1 cellular context compared by ENCODE assay signal in the genomic region with DNA sequence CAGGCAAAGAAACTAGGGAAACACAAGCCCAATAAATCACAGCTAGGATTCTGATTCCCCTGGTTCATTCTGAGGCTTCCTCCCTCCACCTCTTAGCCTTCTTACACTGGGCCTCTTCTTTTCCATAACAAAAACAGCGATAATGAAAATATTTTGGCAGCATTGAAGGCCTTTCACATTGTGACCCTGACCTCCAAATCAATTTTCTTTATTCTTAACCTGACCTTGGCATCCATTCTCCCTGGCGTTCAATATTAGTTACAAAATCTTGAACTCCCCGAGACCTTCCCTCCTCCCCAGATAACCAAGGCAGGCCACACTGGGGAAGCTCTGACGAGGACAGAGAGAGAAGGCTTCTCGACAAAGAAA.
TF ChIP-seq lines count a peak whose summit lies in the region.

No MANE protein-coding gene starts in this region.

TF ChIP-seq in GM12891, 5 proteins besides CTCF, POLR2A, EP300 and RAD21:
- TF ChIP-seq POU2F2 (IDR thresholded peaks at IDR 0.05; ENCODE audit: low read depth, low read length), result no peak
- no peak for TF ChIP-seq SPI1 (IDR thresholded peaks at IDR 0.05; ENCODE audit: low read depth, low read length)
- no peak for TF ChIP-seq PAX5 (IDR thresholded peaks at IDR 0.05; ENCODE audit: insufficient read depth, low read length, severe bottlenecking)
- no peak for TF ChIP-seq POLR2AphosphoS5 (IDR thresholded peaks at IDR 0.05; ENCODE audit: low read depth, low read length)
- TF ChIP-seq TAF1 (IDR thresholded peaks at IDR 0.05; ENCODE audit: low read depth, low read length), result no peak
